1 cellular context compared by ENCODE assay signal in genomic region chr17:47733414-47734288, GRCh38.
TF ChIP-seq lines count a peak whose summit lies in the region.

No MANE protein-coding gene starts in this region.

TF ChIP-seq in HepG2, 621 proteins besides CTCF, POLR2A, EP300 and RAD21 (continued from another document):
- TF ChIP-seq HOXA9 (CRISPR knock-in tag; IDR thresholded peaks at IDR 0.05; ENCODE audit: borderline replicate concordance) = 0 out of 2 replicates have a peak, but pooled peaks have one; percentile 31
- TF ChIP-seq ZFP90 (CRISPR knock-in tag; IDR thresholded peaks at IDR 0.05; ENCODE audit: borderline replicate concordance) = peak; percentile 42; the same call in 1 of the 2 replicates
- TF ChIP-seq NFE2L2 (IDR thresholded peaks at IDR 0.05; ENCODE audit: low read length) = no peak
- 0 out of 2 replicates have a peak, but pooled peaks have one; percentile 10 for TF ChIP-seq SMAD1 (CRISPR knock-in tag; IDR thresholded peaks at IDR 0.05; ENCODE audit: borderline replicate concordance, low read depth)
